ENCODE assay signal across 8 cellular contexts in genomic region chr7:1459930-1460756, GRCh38. TPM values are rescaled to one million over a fixed set of nuclear protein-coding genes. Genes with fewer than 3 reads are reported as not detected.
A peak's percentile ranks its signal among the peaks of the same experiment; 100 is the strongest.
DNase-seq lines count a peak whose midpoint lies in the region; ATAC-seq and TF ChIP-seq lines count a peak whose summit lies in the region.

No MANE protein-coding gene starts in this region.

- no peak for TF ChIP-seq CTCF in GM06990 (IDR thresholded peaks at IDR 0.05; ENCODE audit: insufficient read depth, low read length, poor library complexity, severe bottlenecking)

- no peak for ATAC-seq in HG02884 (IDR thresholded peaks at IDR 0.05; ENCODE audit: unreplicated experiment)

- H3K4me3 ChIP-seq in GM06990 (replicated peaks; ENCODE audit: low read depth, low read length): peak overlapping the region; percentile 56
- H3K4me3 ChIP-seq in ectodermal cell (ENCODE audit: insufficient read depth, low read depth, low read length): peak overlapping the region; percentile 18
- H3K4me3 ChIP-seq in mucosa of stomach (ENCODE audit: low read length): peak overlapping the region; percentile 54

- H3K27me3 ChIP-seq in GM06990 (replicated peaks; ENCODE audit: control insufficient read depth, insufficient read depth, low read length) (no peaks in the 10 kb centered on the region; the same call in 1 of the 2 replicates), ectodermal cell (ENCODE audit: control insufficient read depth, insufficient read depth, low read length, poor library complexity, severe bottlenecking) (no peaks in the 10 kb centered on the region), mucosa of stomach (ENCODE audit: control insufficient read depth, insufficient read depth, low read length) (no peaks in the 10 kb centered on the region)

- DNase-seq in GM06990 (ENCODE audit: extremely low read depth, insufficient read length) (no peak), NCI-H69 (lab: John Stamatoyannopoulos, UW) (peak; percentile 73), NCI-H2029 (lab: John Stamatoyannopoulos, UW) (no peak), iPS-NIHi11 (ENCODE audit: low spot score) (no peak)
- DNase-seq in stimulated activated CD4-positive, alpha-beta T cell treated with anti-CD3 and anti-CD28 coated beads, Interleukin-12 subunit alpha, Interleukin-12 subunit beta, amount 100 ng/mL, for 4 hours: no peak

- H3K4me1 ChIP-seq in ectodermal cell (ENCODE audit: control insufficient read depth, insufficient read depth, low read length): peaks cover 21% of the 10 kb centered on the region
- H3K4me1 ChIP-seq in mucosa of stomach (ENCODE audit: control insufficient read depth, insufficient read depth, low read length): peaks cover 74% of the 10 kb centered on the region

- H3K27ac ChIP-seq in ectodermal cell (ENCODE audit: insufficient read depth, low read depth, low read length, poor library complexity, severe bottlenecking): no peak overlapping the region

- peak overlapping the region; percentile 49 for H3K9ac ChIP-seq in mucosa of stomach (ENCODE audit: low read length)

- H3K9me3 ChIP-seq in ectodermal cell (ENCODE audit: control insufficient read depth, low read length): no peaks in the 10 kb centered on the region
- H3K9me3 ChIP-seq in mucosa of stomach (ENCODE audit: control insufficient read depth, low read length): no peaks in the 10 kb centered on the region

- 34 to 36% methylated on average over 28 of the region's 28 CpGs for WGBS in ectodermal cell, 2 experiments

- H3K36me3 ChIP-seq in GM06990 (ENCODE audit: control insufficient read depth, insufficient read depth, low read length): no peaks in the 10 kb centered on the region
- H3K36me3 ChIP-seq in ectodermal cell (ENCODE audit: control insufficient read depth, insufficient read depth, low read length): no peaks in the 10 kb centered on the region
- no peaks in the 10 kb centered on the region for H3K36me3 ChIP-seq in mucosa of stomach (ENCODE audit: control insufficient read depth, insufficient read depth, low read length)

RNA-seq across cellular contexts. Expression of gene MICALL2, which starts 0.9 kb away (rescaled TPM):
- 18.1 TPM for polyA plus RNA-seq in ectodermal cell (2013, experiment 1 of 4)
- polyA plus RNA-seq in ectodermal cell (2013, experiment 2 of 4): 21.5 TPM
- 18.0 TPM for polyA plus RNA-seq in ectodermal cell (2013, experiment 3 of 4)
- 22.2 TPM for polyA plus RNA-seq in ectodermal cell (2013, experiment 4 of 4)

RNA-seq across cellular contexts. Expression of gene INTS1, which starts 44.0 kb away (rescaled TPM):
- polyA plus RNA-seq in ectodermal cell (2013, experiment 1 of 4): 67.7 TPM
- polyA plus RNA-seq in ectodermal cell (2013, experiment 2 of 4): 78.2 TPM
- 55.1 TPM for polyA plus RNA-seq in ectodermal cell (2013, experiment 3 of 4)
- polyA plus RNA-seq in ectodermal cell (2013, experiment 4 of 4): 61.7 TPM
